In the genomic region with DNA sequence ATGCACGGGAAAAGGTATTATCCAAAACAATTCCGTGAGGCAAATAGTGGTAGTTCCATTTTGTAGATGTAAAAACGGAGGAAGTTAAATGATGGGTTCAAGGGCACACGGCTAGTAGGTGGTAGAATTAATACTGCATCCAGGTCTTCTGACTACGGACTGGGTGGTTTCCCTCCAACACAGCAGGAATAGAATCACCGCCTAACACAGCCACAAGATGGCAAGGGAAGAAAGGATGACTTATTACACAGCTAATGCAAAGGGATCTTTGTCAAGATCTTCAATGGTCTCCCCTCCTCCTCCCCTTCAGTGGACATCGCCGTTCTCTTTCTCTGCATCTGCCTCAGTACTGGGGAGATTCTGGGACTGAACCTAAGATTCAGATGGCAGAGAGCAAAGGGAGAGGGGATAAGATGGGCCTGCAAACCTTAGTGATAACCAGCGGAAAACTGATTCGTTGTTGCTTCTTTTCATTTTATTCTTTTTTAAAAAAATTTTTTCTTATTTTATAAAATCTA, we compare ENCODE assay signal across 8 cellular contexts. TPM values are rescaled to one million over a fixed set of nuclear protein-coding genes. Genes with fewer than 3 reads are reported as not detected.
DNase-seq lines count a peak whose midpoint lies in the region; ATAC-seq and TF ChIP-seq lines count a peak whose summit lies in the region.

No MANE protein-coding gene starts in this region.

- DNase-seq in AG20443 (ENCODE audit: low spot score) (peak; percentile 30), NCI-H2227 treated with DMSO at 0.1 percent for 48 hours (lab: John Stamatoyannopoulos, UW) (peak; percentile 18), left ventricle myocardium inferior (no peak), progenitor cell of endocrine pancreas (ENCODE audit: low spot score, unreplicated experiment) (no peak), middle frontal gyrus (ENCODE audit: extremely low spot score, low spot score) (no peak)
- peak; percentile 15 for DNase-seq in activated naive CD4-positive, alpha-beta T cell treated with anti-CD3 and anti-CD28 coated beads, Interleukin-2, amount 50 U/mL, for 16 hours

- peak overlapping the region; percentile 98 for H3K27ac Mint-ChIP-seq in progenitor cell of endocrine pancreas

- H3K27me3 Mint-ChIP-seq in progenitor cell of endocrine pancreas, result no peaks in the 10 kb centered on the region

- peaks cover 8% of the 10 kb centered on the region for H3K36me3 Mint-ChIP-seq in progenitor cell of endocrine pancreas (ENCODE audit: insufficient read depth)

- H3K27ac ChIP-seq in left ventricle myocardium inferior (replicated peaks), result peak overlapping the region; percentile 84

- no peaks in the 10 kb centered on the region for H3K9me3 Mint-ChIP-seq in progenitor cell of endocrine pancreas (ENCODE audit: low read depth)

- peak overlapping the region; percentile 94 for H3K4me3 Mint-ChIP-seq in progenitor cell of endocrine pancreas (ENCODE audit: low read depth)

- ATAC-seq in GM18505 (IDR thresholded peaks at IDR 0.05; ENCODE audit: unreplicated experiment) (peak; percentile 29), HG02970 (IDR thresholded peaks at IDR 0.05; ENCODE audit: low FRiP score, unreplicated experiment) (peak; percentile 41)

- TF ChIP-seq CTCF in left ventricle myocardium inferior (IDR thresholded peaks at IDR 0.05; ENCODE audit: borderline replicate concordance) (peak; percentile 20), progenitor cell of endocrine pancreas (IDR thresholded peaks at IDR 0.05; ENCODE audit: unreplicated experiment) (no peak)

- TF ChIP-seq POLR2A in GM18505 (IDR thresholded peaks at IDR 0.05; ENCODE audit: borderline replicate concordance, extremely low read depth, insufficient read depth, insufficient read length), result no peak

- peaks cover 30% of the 10 kb centered on the region for H3K4me1 Mint-ChIP-seq in progenitor cell of endocrine pancreas (ENCODE audit: low read depth)

- H3K9me3 ChIP-seq in left ventricle myocardium inferior (replicated peaks), result no peaks in the 10 kb centered on the region

- peak overlapping the region; percentile 85 for H3K4me3 ChIP-seq in left ventricle myocardium inferior

- peaks cover 15% of the 10 kb centered on the region for H3K36me3 ChIP-seq in left ventricle myocardium inferior

- no peaks in the 10 kb centered on the region for H3K27me3 ChIP-seq in left ventricle myocardium inferior (ENCODE audit: low read depth)

- H3K4me1 ChIP-seq in left ventricle myocardium inferior, result peaks cover 27% of the 10 kb centered on the region

- intact Hi-C loops in left ventricle myocardium inferior (cut with micrococcal nuclease), result loop anchor here (10.0 kb wide), 1 partner anchor 142 kb away; a partner anchor contains a TSS

RNA-seq across cellular contexts. Expression of a gene that starts 0.6 kb away (rescaled TPM):
- total RNA-seq in left ventricle myocardium inferior (10.4 TPM), progenitor cell of endocrine pancreas (51.8 and 56.9 TPM in 2 replicates)

Comparison
In these comparisons a context has a peak if more than half of its experiments do, and no peak if none do; other contexts are left out.
1. DNase-seq: peak in AG20443 (single experiment), NCI-H2227 treated with DMSO at 0.1 percent for 48 hours (single experiment) and activated naive CD4-positive, alpha-beta T cell treated with anti-CD3 and anti-CD28 coated beads, Interleukin-2, amount 50 U/mL, for 16 hours (single experiment); none in left ventricle myocardium inferior (single experiment), progenitor cell of endocrine pancreas (single experiment) and middle frontal gyrus (single experiment).